Comparison of ENCODE assay signal across 9 cellular contexts in genomic region chr14:75088566-75089373, GRCh38. TPM values are rescaled to one million over a fixed set of nuclear protein-coding genes. Genes with fewer than 3 reads are reported as not detected.
A peak's percentile ranks its signal among the peaks of the same experiment; 100 is the strongest.
DNase-seq lines count a peak whose midpoint lies in the region; FAIRE-seq and TF ChIP-seq lines count a peak whose summit lies in the region.
"Had no signal": no experiment of that assay in that cellular context is flagged by ENCODE, and none has a peak within 500 bp of the region (broad histone marks: within the 10 kb centered on the region; RNA-seq: fewer than 3 reads in every experiment).

No MANE protein-coding gene starts in this region.

- dilution Hi-C loops in keratinocyte (cut with MboI; ENCODE audit: extremely low pct_ligation_motif_present, low sequenced_read_pairs): no loop called here

- no peaks in the 10 kb centered on the region for H3K27me3 ChIP-seq in breast epithelium
- no peaks in the 10 kb centered on the region for H3K27me3 ChIP-seq in keratinocyte (ENCODE audit: control insufficient read depth, extremely low read depth, insufficient read depth, low read length)
- H3K27me3 ChIP-seq in MG63: no peaks in the 10 kb centered on the region
- H3K27me3 ChIP-seq: BLaER1 treated with 17β-estradiol and CSF1 and Interleukin-3, amounts not matched to agents 10 nM and 100 nM had no signal

- H3K36me3 ChIP-seq in SK-N-MC (ENCODE audit: insufficient read depth, low read length) (peaks cover 41% of the 10 kb centered on the region), breast epithelium (peaks cover 4% of the 10 kb centered on the region), keratinocyte (ENCODE audit: control insufficient read depth in 2 of 2, extremely low read depth in 1 of 2, insufficient read depth in 2 of 2, low read length in 2 of 2) (peaks cover 17 to 19% of the 10 kb centered on the region in 2 experiments), MG63 (peaks cover 18% of the 10 kb centered on the region)

- TF ChIP-seq CTCF in breast epithelium (IDR thresholded peaks at IDR 0.05) (peak; percentile 55 to 81 (median 79)), keratinocyte (optimal IDR thresholded peaks at IDR 0.05 in 1 of 3, IDR thresholded peaks at IDR 0.05 in 1 of 3, conservative IDR thresholded peaks at IDR 0.05 in 1 of 3; ENCODE audit: extremely low read depth in 1 of 3, insufficient read depth in 2 of 3, low read length in 3 of 3) (peak; percentile 60 to 83 (median 73))

- H3K9me3 ChIP-seq in SK-N-MC (ENCODE audit: low read depth, low read length): no peaks in the 10 kb centered on the region
- H3K9me3 ChIP-seq in breast epithelium: no peaks in the 10 kb centered on the region
- H3K9me3 ChIP-seq in keratinocyte (ENCODE audit: control insufficient read depth, low read depth, low read length): no peaks in the 10 kb centered on the region
- H3K9me3 ChIP-seq in MG63: no peaks in the 10 kb centered on the region
- H3K9me3 ChIP-seq: BLaER1 treated with 17β-estradiol and CSF1 and Interleukin-3, amounts not matched to agents 10 nM and 100 nM had no signal

- no peak for TF ChIP-seq POLR2A in breast epithelium (IDR thresholded peaks at IDR 0.05)

- no peak overlapping the region for H3K4me2 ChIP-seq in keratinocyte (ENCODE audit: control insufficient read depth, extremely low read depth, insufficient read depth, low read depth, low read length)
- H3K4me2 ChIP-seq: BLaER1 treated with 17β-estradiol and CSF1 and Interleukin-3, amounts not matched to agents 10 nM and 100 nM had no signal

- intact Hi-C loops in breast epithelium (cut with DNase I; ENCODE audit: low total_unique reads): loop anchor here (10.0 kb wide), 1 partner anchor 174 kb away; no protein-coding TSS in a partner anchor

- H3K4me1 ChIP-seq in breast epithelium: no peaks in the 10 kb centered on the region
- H3K4me1 ChIP-seq in keratinocyte (ENCODE audit: control insufficient read depth, extremely low read depth, insufficient read depth, low read length): no peaks in the 10 kb centered on the region
- H3K4me1 ChIP-seq: BLaER1 treated with 17β-estradiol and CSF1 and Interleukin-3, amounts not matched to agents 10 nM and 100 nM had no signal

- H2AFZ ChIP-seq in keratinocyte (ENCODE audit: control insufficient read depth, low read length): no peak overlapping the region

- H3K79me2 ChIP-seq in keratinocyte (ENCODE audit: control insufficient read depth, insufficient read depth, low read length): no peaks in the 10 kb centered on the region

- no peak overlapping the region for H3K27ac ChIP-seq in SK-N-MC
- H3K27ac ChIP-seq in breast epithelium: no peak overlapping the region
- no peak overlapping the region for H3K27ac ChIP-seq in keratinocyte (ENCODE audit: control insufficient read depth, insufficient read depth, low read length)
- H3K27ac ChIP-seq: BLaER1 treated with 17β-estradiol and CSF1 and Interleukin-3, amounts not matched to agents 10 nM and 100 nM had no signal

- peak; percentile 14 for DNase-seq in NCI-H2029 (lab: John Stamatoyannopoulos, UW)
- DNase-seq in NCI-H2029 treated with DMSO at 0.1 percent for 48 hours (lab: John Stamatoyannopoulos, UW): no peak
- DNase-seq in M059J (ENCODE audit: low read depth): peak; percentile 64
- peak; percentile 61 for DNase-seq in SK-N-MC (ENCODE audit: low read depth, low spot score)
- DNase-seq in breast epithelium (ENCODE audit: low spot score in 2 of 2): no peak
- DNase-seq in keratinocyte (ENCODE audit: low read depth, low spot score): no peak
- peak; percentile 50 for DNase-seq in stimulated activated CD8-positive, alpha-beta memory T cell treated with anti-CD3 and anti-CD28 coated beads, Interleukin-4, amount 100 ng/mL, for 48 hours
- DNase-seq in MG63: no peak

- no peak overlapping the region for H3K4me3 ChIP-seq in SK-N-MC
- H3K4me3 ChIP-seq in breast epithelium: no peak overlapping the region
- no peak overlapping the region for H3K4me3 ChIP-seq in keratinocyte (ENCODE audit: control insufficient read depth in 2 of 3, extremely low read depth in 1 of 3, insufficient read depth in 2 of 3, low read depth in 1 of 3, low read length in 3 of 3)
- no peak overlapping the region for H3K4me3 ChIP-seq in MG63
- H3K4me3 ChIP-seq: BLaER1 treated with 17β-estradiol and CSF1 and Interleukin-3, amounts not matched to agents 10 nM and 100 nM had no signal

- no peaks in the 10 kb centered on the region for H3K9me1 ChIP-seq in keratinocyte (ENCODE audit: control insufficient read depth, extremely low read depth, insufficient read depth, low read length)

- no peak overlapping the region for H3K9ac ChIP-seq in SK-N-MC (ENCODE audit: insufficient read length)
- H3K9ac ChIP-seq in keratinocyte (ENCODE audit: control insufficient read depth, extremely low read depth, insufficient read depth, low read length): no peak overlapping the region
- H3K9ac ChIP-seq: BLaER1 treated with 17β-estradiol and CSF1 and Interleukin-3, amounts not matched to agents 10 nM and 100 nM had no signal

- H4K20me1 ChIP-seq in keratinocyte (ENCODE audit: control insufficient read depth, extremely low read depth, insufficient read depth, low read length): no peaks in the 10 kb centered on the region

- FAIRE-seq in keratinocyte (lab: Jason Lieb, UNC): peak; percentile 80

RNA-seq across cellular contexts. Expression of gene ZC2HC1C, which starts 19.3 kb away (rescaled TPM):
- total RNA-seq in M059J (2014; rRNA removed; shearing (Covaris generic)): 1.3 and 9.8 TPM in 2 replicates
- total RNA-seq in breast epithelium: 1 to 10 TPM in 2 of 3 donors, under 1 TPM in 1; 0.96 to 3.2 (median 2.6) TPM
- polyA plus RNA-seq in keratinocyte: 0.23 to 0.68 TPM (median 0.32 TPM) in 3 replicates
- 0.24 TPM for polyA plus RNA-seq in keratinocyte (2011; ENCODE audit: low read depth)
- 0.38 and 0.47 TPM in 2 replicates for polyA plus RNA-seq in keratinocyte (2011; cell fraction: cytosol; rRNA removed)
- 0.56 and 0.96 TPM in 2 replicates for polyA plus RNA-seq in keratinocyte (2011; cell fraction: nucleus; rRNA removed)
- polyA plus RNA-seq in keratinocyte (2012; ENCODE audit: low replicate concordance): 0.32 and 0.57 TPM in 2 replicates
- 1.0 to 1.1 TPM in 2 of 3 replicates, not detected in the other for polyA minus RNA-seq in keratinocyte
- polyA minus RNA-seq in keratinocyte (2011; cell fraction: cytosol; rRNA and poly(A)+ RNA removed): not detected
- polyA minus RNA-seq in keratinocyte (2011; cell fraction: nucleus; rRNA and poly(A)+ RNA removed): 0.32 TPM in 1 of 2 replicates, not detected in the other
- 0.99 TPM in 1 of 2 replicates, not detected in the other for total RNA-seq in MG63 (2014; rRNA removed; shearing (Covaris generic); ENCODE audit: low replicate concordance)

RNA-seq across cellular contexts. Expression of gene ACYP1, which starts 24.9 kb away (rescaled TPM):
- total RNA-seq in M059J (2014; rRNA removed; shearing (Covaris generic)): 41.3 and 66.9 TPM in 2 replicates
- 10 to 100 TPM; 19.0 to 23.6 (median 21.6) TPM for total RNA-seq in breast epithelium
- 16.7 to 32.9 TPM (median 19.8 TPM) in 3 replicates for polyA plus RNA-seq in keratinocyte
- polyA plus RNA-seq in keratinocyte (2011; ENCODE audit: low read depth): 7.5 TPM
- 20.2 and 21.7 TPM in 2 replicates for polyA plus RNA-seq in keratinocyte (2011; cell fraction: cytosol; rRNA removed)
- 21.1 and 32.7 TPM in 2 replicates for polyA plus RNA-seq in keratinocyte (2011; cell fraction: nucleus; rRNA removed)
- 16.4 and 18.7 TPM in 2 replicates for polyA plus RNA-seq in keratinocyte (2012; ENCODE audit: low replicate concordance)
- polyA minus RNA-seq in keratinocyte: 1.2 to 7.2 TPM in 2 of 3 replicates, not detected in the other
- polyA minus RNA-seq in keratinocyte (2011; cell fraction: cytosol; rRNA and poly(A)+ RNA removed): not detected
- 2.3 and 6.7 TPM in 2 replicates for polyA minus RNA-seq in keratinocyte (2011; cell fraction: nucleus; rRNA and poly(A)+ RNA removed)
- total RNA-seq in MG63 (2014; rRNA removed; shearing (Covaris generic); ENCODE audit: low replicate concordance): 10.8 and 53.9 TPM in 2 replicates

RNA-seq across cellular contexts. Expression of gene MLH3, which starts 37.5 kb away (rescaled TPM):
- 5.0 and 12.4 TPM in 2 replicates for total RNA-seq in M059J (2014; rRNA removed; shearing (Covaris generic))
- 10 to 100 TPM; 31.8 to 53.1 (median 42.9) TPM for total RNA-seq in breast epithelium
- 8.8 to 13.8 TPM (median 13.0 TPM) in 3 replicates for polyA plus RNA-seq in keratinocyte
- 6.0 TPM for polyA plus RNA-seq in keratinocyte (2011; ENCODE audit: low read depth)
- 4.3 and 10.2 TPM in 2 replicates for polyA plus RNA-seq in keratinocyte (2011; cell fraction: cytosol; rRNA removed)
- 24.2 and 25.3 TPM in 2 replicates for polyA plus RNA-seq in keratinocyte (2011; cell fraction: nucleus; rRNA removed)
- polyA plus RNA-seq in keratinocyte (2012; ENCODE audit: low replicate concordance): 6.8 and 9.0 TPM in 2 replicates
- polyA minus RNA-seq in keratinocyte: 11.0 to 25.6 TPM (median 12.0 TPM) in 3 replicates
- 3.3 TPM for polyA minus RNA-seq in keratinocyte (2011; cell fraction: cytosol; rRNA and poly(A)+ RNA removed)
- 12.9 and 23.2 TPM in 2 replicates for polyA minus RNA-seq in keratinocyte (2011; cell fraction: nucleus; rRNA and poly(A)+ RNA removed)
- total RNA-seq in MG63 (2014; rRNA removed; shearing (Covaris generic); ENCODE audit: low replicate concordance): 9.0 and 9.1 TPM in 2 replicates

RNA-seq across cellular contexts. Expression of gene NEK9, which starts 38.1 kb away (rescaled TPM):
- total RNA-seq in M059J (2014; rRNA removed; shearing (Covaris generic)): 16.4 and 21.5 TPM in 2 replicates
- 10 to 100 TPM; 52.1 to 79.2 (median 71.8) TPM for total RNA-seq in breast epithelium
- 23.0 to 43.7 TPM (median 27.9 TPM) in 3 replicates for polyA plus RNA-seq in keratinocyte
- 8.9 TPM for polyA plus RNA-seq in keratinocyte (2011; ENCODE audit: low read depth)
- 14.4 and 24.7 TPM in 2 replicates for polyA plus RNA-seq in keratinocyte (2011; cell fraction: cytosol; rRNA removed)
- polyA plus RNA-seq in keratinocyte (2011; cell fraction: nucleus; rRNA removed): 47.1 and 52.6 TPM in 2 replicates
- polyA plus RNA-seq in keratinocyte (2012; ENCODE audit: low replicate concordance): 20.9 and 27.7 TPM in 2 replicates
- polyA minus RNA-seq in keratinocyte: 12.6 to 30.4 TPM (median 23.9 TPM) in 3 replicates
- polyA minus RNA-seq in keratinocyte (2011; cell fraction: cytosol; rRNA and poly(A)+ RNA removed): 16.7 TPM
- polyA minus RNA-seq in keratinocyte (2011; cell fraction: nucleus; rRNA and poly(A)+ RNA removed): 35.6 and 39.6 TPM in 2 replicates
- 19.7 and 67.7 TPM in 2 replicates for total RNA-seq in MG63 (2014; rRNA removed; shearing (Covaris generic); ENCODE audit: low replicate concordance)

Comparison
In these comparisons a context has a peak if more than half of its experiments do, and no peak if none do; other contexts are left out.
1. DNase-seq: peak in NCI-H2029 (single experiment), M059J (single experiment), SK-N-MC (single experiment) and stimulated activated CD8-positive, alpha-beta memory T cell treated with anti-CD3 and anti-CD28 coated beads, Interleukin-4, amount 100 ng/mL, for 48 hours (single experiment); none in NCI-H2029 treated with DMSO at 0.1 percent for 48 hours (single experiment), breast epithelium (0 of 2), keratinocyte (single experiment) and MG63 (single experiment).